ENCODE assay signal across 18 cellular contexts in genomic region chr13:24071423-24072075, GRCh38.
DNase-seq lines count a peak whose midpoint lies in the region; TF ChIP-seq lines count a peak whose summit lies in the region.
"Had no signal": no experiment of that assay in that cellular context is flagged by ENCODE, and none has a peak within 500 bp of the region (broad histone marks: within the 10 kb centered on the region; RNA-seq: fewer than 3 reads in every experiment).

No MANE protein-coding gene starts in this region.

- peak overlapping the region in 1 of 2 donors; percentile 38 for H3K27ac ChIP-seq in breast epithelium
- H3K27ac ChIP-seq: 22Rv1, gastroesophageal sphincter, WERI-Rb-1 had no signal

- DNase-seq in MCF 10A (ENCODE audit: unreplicated experiment) (peak; percentile 18), breast epithelium (ENCODE audit: low spot score in 2 of 2) (no peak), cardiac fibroblast (ENCODE audit: low read depth in 2 of 2) (peak; percentile 63 to 76), kidney tubule cell (ENCODE audit: low spot score) (peak; percentile 28), type B pancreatic cell (ENCODE audit: extremely low spot score, unreplicated experiment) (no peak), NCI-H1694 (lab: John Stamatoyannopoulos, UW) (no peak), NCI-H1436 (lab: John Stamatoyannopoulos, UW) (no peak)
- no peak for DNase-seq in activated CD4-positive, CD25-positive, alpha-beta regulatory T cell treated with anti-CD3 and anti-CD28 coated beads, Interleukin-2, amount 50 U/mL, for 72 hours
- DNase-seq: activated CD8-positive, alpha-beta memory T cell treated with anti-CD3 and anti-CD28 coated beads for 24 hours; activated effector memory CD4-positive, alpha-beta T cell treated with Interleukin-2 at 50 U/mL for 16 hours; aorta; CD8-positive, alpha-beta T cell; NCI-H1930; NCI-H510A treated with DMSO at 0.1 percent for 48 hours; OCI-M1; WERI-Rb-1 had no signal

- H3K4me3 ChIP-seq in breast epithelium (no peak overlapping the region), cardiac fibroblast (replicated peaks in 1 of 2; ENCODE audit: low read depth in 2 of 2, low read length in 2 of 2) (no peak overlapping the region)
- H3K4me3 ChIP-seq: gastroesophageal sphincter had no signal

- H3K4me1 ChIP-seq in breast epithelium: no peaks in the 10 kb centered on the region

- no peaks in the 10 kb centered on the region for H3K4me1 Mint-ChIP-seq in MCF 10A (ENCODE audit: insufficient read depth, unreplicated experiment)
- peaks cover 18% of the 10 kb centered on the region for H3K4me1 Mint-ChIP-seq in type B pancreatic cell (ENCODE audit: unreplicated experiment)

- intact Hi-C loops in MCF 10A (cut with micrococcal nuclease) (no loop called here), breast epithelium (cut with DNase I; ENCODE audit: low total_unique reads) (no loop called here)

- H3K27me3 ChIP-seq in breast epithelium: no peaks in the 10 kb centered on the region
- H3K27me3 ChIP-seq: gastroesophageal sphincter had no signal

- H3K36me3 Mint-ChIP-seq in MCF 10A (ENCODE audit: insufficient read depth, unreplicated experiment): peaks cover 6% of the 10 kb centered on the region
- no peaks in the 10 kb centered on the region for H3K36me3 Mint-ChIP-seq in type B pancreatic cell
- H3K36me3 Mint-ChIP-seq: CD8-positive, alpha-beta T cell had no signal

- POLR2A ChIA-PET in MCF 10A (lab: Yijun Ruan, JAX): interaction anchor here (0.7 kb wide), 1 partner anchor 711 kb away, joined by 3 read pairs; no protein-coding TSS in a partner anchor

- H3K9me3 Mint-ChIP-seq in MCF 10A (ENCODE audit: unreplicated experiment): no peaks in the 10 kb centered on the region
- H3K9me3 Mint-ChIP-seq in type B pancreatic cell: no peaks in the 10 kb centered on the region
- H3K9me3 Mint-ChIP-seq: CD8-positive, alpha-beta T cell had no signal

- H3K27me3 Mint-ChIP-seq in MCF 10A (ENCODE audit: insufficient read depth, unreplicated experiment): peaks cover 34% of the 10 kb centered on the region
- no peaks in the 10 kb centered on the region for H3K27me3 Mint-ChIP-seq in type B pancreatic cell

- H3K4me3 Mint-ChIP-seq in MCF 10A (ENCODE audit: unreplicated experiment) (no peak overlapping the region), type B pancreatic cell (peak overlapping the region; percentile 49)
- H3K4me3 Mint-ChIP-seq: CD8-positive, alpha-beta T cell had no signal

- H3K36me3 ChIP-seq in breast epithelium: no peaks in the 10 kb centered on the region
- H3K36me3 ChIP-seq: gastroesophageal sphincter, WERI-Rb-1 had no signal

- no peak for TF ChIP-seq POLR2A in breast epithelium (IDR thresholded peaks at IDR 0.05)

- no TSS peak for BruUV-seq in MCF 10A (replicated peaks; lab: Mats Ljungman, UMichigan)

- H3K9me3 ChIP-seq in breast epithelium: no peaks in the 10 kb centered on the region
- H3K9me3 ChIP-seq: gastroesophageal sphincter had no signal

- CTCF ChIA-PET in MCF 10A (lab: Yijun Ruan, JAX): interaction anchor here (0.6 to 1.8 kb wide), 3 partner anchors 18 to 559 kb away, joined by 3 to 7 read pairs (median 3); no protein-coding TSS in a partner anchor

- no peak for TF ChIP-seq CTCF in MCF 10A (IDR thresholded peaks at IDR 0.05; ENCODE audit: unreplicated experiment)
- no peak for TF ChIP-seq CTCF in breast epithelium (IDR thresholded peaks at IDR 0.05)
- no peak for TF ChIP-seq CTCF in cardiac fibroblast (IDR thresholded peaks at IDR 0.05; ENCODE audit: low read depth, low read length)
- TF ChIP-seq CTCF in type B pancreatic cell (conservative IDR thresholded peaks at IDR 0.05): no peak

- H3K27ac Mint-ChIP-seq in MCF 10A (ENCODE audit: low read depth, unreplicated experiment): no peak overlapping the region
- peak overlapping the region; percentile 24 for H3K27ac Mint-ChIP-seq in type B pancreatic cell
- H3K27ac Mint-ChIP-seq: CD8-positive, alpha-beta T cell had no signal

Comparison
In these comparisons a context has a peak if more than half of its experiments do, and no peak if none do; other contexts are left out.
1. DNase-seq: peak in MCF 10A (single experiment), cardiac fibroblast (2 of 2) and kidney tubule cell (single experiment); none in breast epithelium (0 of 2), type B pancreatic cell (single experiment), NCI-H1694 (single experiment), activated CD4-positive, CD25-positive, alpha-beta regulatory T cell treated with anti-CD3 and anti-CD28 coated beads, Interleukin-2, amount 50 U/mL, for 72 hours (single experiment) and NCI-H1436 (single experiment).